In the genomic region with DNA sequence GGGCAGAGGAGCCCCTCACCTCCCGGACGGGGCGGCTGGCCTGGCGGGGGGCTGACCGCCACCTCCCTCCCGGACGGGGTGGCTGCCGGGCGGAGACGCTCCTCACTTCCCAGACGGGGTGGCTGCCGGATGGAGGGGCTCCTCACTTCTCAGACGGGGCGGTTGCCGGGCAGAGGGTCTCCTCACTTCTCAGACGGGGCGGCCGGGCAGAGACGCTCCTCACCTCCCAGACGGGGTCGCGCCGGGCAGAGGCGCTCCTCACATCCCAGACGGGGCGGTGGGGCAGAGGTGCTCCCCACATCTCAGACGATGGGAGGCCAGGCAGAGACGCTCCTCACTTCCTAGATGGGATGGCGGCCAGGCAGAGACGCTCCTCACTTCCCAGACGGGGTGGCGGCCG, we compare ENCODE assay signal across 4 cellular contexts. TPM values are rescaled to one million over a fixed set of nuclear protein-coding genes. Genes with fewer than 3 reads are reported as not detected.
"Had no signal": no experiment of that assay in that cellular context is flagged by ENCODE, and none has a peak within 500 bp of the region (broad histone marks: within the 10 kb centered on the region; RNA-seq: fewer than 3 reads in every experiment).

No MANE protein-coding gene starts in this region.

RNA-seq across cellular contexts. Expression of a gene that starts 24.2 kb away (rescaled TPM):
- total RNA-seq: OCI-LY7, Peyer's patch, Right ventricle myocardium inferior, Right ventricle myocardium superior had no signal
